ENCODE assay signal across 8 cellular contexts in genomic region chr4:110005461-110006056, GRCh38.
DNase-seq lines count a peak whose midpoint lies in the region; ATAC-seq, FAIRE-seq and TF ChIP-seq lines count a peak whose summit lies in the region.

No MANE protein-coding gene starts in this region.

- ATAC-seq in Right ventricle myocardium inferior (no peak), pancreas (peak in 3 of 4 donors; percentile 77 to 85 (median 84))

- H4K20me1 ChIP-seq in MM.1S (ENCODE audit: insufficient read depth, low read length) = no peaks in the 10 kb centered on the region

- H3K4me3 ChIP-seq in cardiac muscle cell = no peak overlapping the region
- H3K4me3 ChIP-seq in MM.1S (ENCODE audit: low read length) = no peak overlapping the region
- no peak overlapping the region for H3K4me3 ChIP-seq in fibroblast of pulmonary artery (replicated peaks; ENCODE audit: low read depth, low read length)
- no peak overlapping the region for H3K4me3 ChIP-seq in pancreas

- intact Hi-C loops in Right ventricle myocardium inferior (cut with DNase I) (loop anchor here (10.0 kb wide), 1 partner anchor 309 kb away; no protein-coding TSS in a partner anchor), pancreas (cut with DNase I) (loop anchor here in 2 of 3 donors (10.0 kb wide), 2 partner anchors 499 to 509 kb away; no protein-coding TSS in a partner anchor)

- no peak overlapping the region for H2AFZ ChIP-seq in MM.1S (ENCODE audit: low read length)

- H3K4me1 ChIP-seq in cardiac muscle cell (ENCODE audit: low read depth) = peaks cover 39% of the 10 kb centered on the region
- H3K4me1 ChIP-seq in MM.1S (ENCODE audit: low read length) = peaks cover 4% of the 10 kb centered on the region
- no peaks in the 10 kb centered on the region for H3K4me1 ChIP-seq in pancreas

- H3K36me3 ChIP-seq in cardiac muscle cell (no peaks in the 10 kb centered on the region), MM.1S (replicated peaks; ENCODE audit: insufficient read depth, low read length) (no peaks in the 10 kb centered on the region), pancreas (no peaks in the 10 kb centered on the region)

- TF ChIP-seq CTCF in cardiac muscle cell (IDR thresholded peaks at IDR 0.05; ENCODE audit: low read depth, low read length) = peak; percentile 74
- TF ChIP-seq CTCF in MM.1S (IDR thresholded peaks at IDR 0.05; ENCODE audit: low read length) = peak; percentile 84
- TF ChIP-seq CTCF in fibroblast of pulmonary artery (IDR thresholded peaks at IDR 0.05; ENCODE audit: low read length, missing control alignments) = peak; percentile 78
- TF ChIP-seq CTCF in pancreas (IDR thresholded peaks at IDR 0.05) = peak in 2 of 4 donors; percentile 38 to 65

- no peak overlapping the region for H3K4me2 ChIP-seq in MM.1S (ENCODE audit: low read depth, low read length)

- 22 to 36% methylated on average over 1 of the region's 1 CpG for WGBS in pancreas, 2 donors

- DNase-seq in cardiac muscle cell (ENCODE audit: low read depth in 1 of 2, low spot score in 1 of 2) (peak; percentile 82 to 84), Right ventricle myocardium inferior (ENCODE audit: missing footprints) (no peak), H4 (ENCODE audit: low spot score) (peak; percentile 61), MM.1S (peak; percentile 85), SW 1271 (lab: John Stamatoyannopoulos, UW) (peak; percentile 3 to 38), fibroblast of pulmonary artery (ENCODE audit: low read depth) (peak; percentile 87), pancreas (no peak), NCI-H128 (lab: John Stamatoyannopoulos, UW; ENCODE audit: unreplicated experiment) (no peak)

- H3F3A ChIP-seq in MM.1S (ENCODE audit: insufficient read depth, low read length) = no peaks in the 10 kb centered on the region

- FAIRE-seq in pancreas (lab: Jason Lieb, UNC) = peak; percentile 91

- H3K79me2 ChIP-seq in MM.1S (ENCODE audit: low read length) = no peaks in the 10 kb centered on the region

- H3K9ac ChIP-seq in MM.1S (ENCODE audit: low read length) = no peak overlapping the region

- H3K9me2 ChIP-seq in MM.1S (replicated peaks; ENCODE audit: insufficient read depth, low read length) = no peaks in the 10 kb centered on the region

- H3K27ac ChIP-seq in cardiac muscle cell = peak overlapping the region; percentile 90
- no peak overlapping the region for H3K27ac ChIP-seq in MM.1S (ENCODE audit: low read length)
- no peak overlapping the region for H3K27ac ChIP-seq in pancreas

- H3K9me3 ChIP-seq in cardiac muscle cell (ENCODE audit: low read depth) (no peaks in the 10 kb centered on the region), MM.1S (replicated peaks; ENCODE audit: insufficient read depth, low read length) (no peaks in the 10 kb centered on the region), pancreas (no peaks in the 10 kb centered on the region)

- H3K27me3 ChIP-seq in cardiac muscle cell (no peaks in the 10 kb centered on the region), MM.1S (replicated peaks; ENCODE audit: insufficient read depth, low read length) (no peaks in the 10 kb centered on the region), pancreas (no peaks in the 10 kb centered on the region)

Comparison
In these comparisons a context has a peak if more than half of its experiments do, and no peak if none do; other contexts are left out.
1. DNase-seq: peak in cardiac muscle cell (2 of 2), H4 (single experiment), MM.1S (single experiment), SW 1271 (2 of 2) and fibroblast of pulmonary artery (single experiment); none in Right ventricle myocardium inferior (single experiment), pancreas (0 of 6) and NCI-H128 (single experiment).